18 cellular contexts compared by ENCODE assay signal in the genomic region with DNA sequence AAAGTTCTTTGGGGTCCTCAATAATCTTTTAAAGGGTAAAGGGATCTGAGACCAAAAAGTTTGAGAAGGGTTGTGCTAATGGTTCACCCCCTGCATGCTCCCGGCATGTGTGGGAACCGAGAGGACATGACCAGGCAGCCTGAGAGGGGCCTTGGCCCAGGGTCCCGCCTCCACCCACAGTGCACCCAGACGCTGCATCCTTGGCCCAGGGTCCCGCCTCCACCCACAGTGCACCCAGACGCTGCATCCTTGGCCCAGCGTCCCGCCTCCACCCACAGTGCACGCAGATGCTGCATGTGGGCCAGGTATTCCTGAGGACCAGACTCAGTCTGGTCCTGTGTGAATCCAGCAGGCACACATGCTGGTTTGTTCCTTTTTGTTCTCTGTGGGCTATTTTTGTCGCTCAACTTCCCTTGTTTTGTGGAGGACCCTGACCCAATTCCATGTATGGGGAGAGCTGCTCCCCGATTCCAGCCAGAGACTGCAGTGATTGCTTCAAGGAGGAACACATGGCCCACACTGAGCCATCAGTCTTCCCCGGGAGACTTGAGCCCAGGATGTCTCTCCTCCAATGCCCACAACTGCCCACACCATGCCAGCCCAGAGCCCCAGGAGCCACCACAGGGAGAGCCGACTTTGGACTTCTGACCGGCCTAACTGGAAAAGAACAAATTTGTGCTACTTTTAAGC. TPM values are rescaled to one million over a fixed set of nuclear protein-coding genes. Genes with fewer than 3 reads are reported as not detected.
DNase-seq lines count a peak whose midpoint lies in the region; ATAC-seq and TF ChIP-seq lines count a peak whose summit lies in the region.
"Had no signal": no experiment of that assay in that cellular context is flagged by ENCODE, and none has a peak within 500 bp of the region (broad histone marks: within the 10 kb centered on the region; RNA-seq: fewer than 3 reads in every experiment).

No MANE protein-coding gene starts in this region.

- ATAC-seq in Right ventricle myocardium superior (ENCODE audit: poor library complexity) (no peak), RWPE2 (ENCODE audit: low read depth) (no peak), aorta (ENCODE audit: low FRiP score) (no peak)

- H3K36me3 ChIP-seq in left ventricle myocardium inferior (peaks cover 18% of the 10 kb centered on the region), RWPE2 (ENCODE audit: low read depth) (0 out of 2 replicates have a peak, but pooled peaks cover 3% of the 10 kb centered on the region), aorta (ENCODE audit: control insufficient read depth in 1 of 2, insufficient read depth in 2 of 2, low read length in 1 of 2) (peaks cover 0 to 2% of the 10 kb centered on the region in 2 donors)
- H3K36me3 ChIP-seq: Peyer's patch had no signal

- DNase-seq in Right ventricle myocardium superior: peak; percentile 24
- DNase-seq in left ventricle myocardium inferior: no peak
- peak; percentile 42 for DNase-seq in RWPE2 (ENCODE audit: low spot score)
- DNase-seq in neural crest cell (ENCODE audit: low read depth, low spot score): no peak
- DNase-seq in aorta: peak; percentile 42 to 54
- DNase-seq in middle frontal gyrus (ENCODE audit: extremely low spot score, low spot score): no peak
- no peak for DNase-seq in osteocyte (ENCODE audit: extremely low spot score, unreplicated experiment)
- DNase-seq: EL, GF-D8, IMR-90, NCI-H1417, NCI-H1694 treated with DMSO at 0.1 percent for 48 hours, NCI-H446, NCI-H526, Peyer's patch, SHP77 had no signal

- H3K27me3 ChIP-seq in left ventricle myocardium inferior (ENCODE audit: low read depth) (no peaks in the 10 kb centered on the region), RWPE2 (ENCODE audit: insufficient read depth, poor library complexity, severe bottlenecking) (no peaks in the 10 kb centered on the region), aorta (ENCODE audit: control insufficient read depth in 1 of 2, insufficient read depth in 2 of 2, low read length in 1 of 2) (no peaks in the 10 kb centered on the region)
- H3K27me3 ChIP-seq: Peyer's patch had no signal

- H3K9me3 ChIP-seq in left ventricle myocardium inferior (replicated peaks) (no peaks in the 10 kb centered on the region), RWPE2 (ENCODE audit: severe bottlenecking) (no peaks in the 10 kb centered on the region), aorta (ENCODE audit: control insufficient read depth, low read length) (no peaks in the 10 kb centered on the region)
- H3K9me3 ChIP-seq: Peyer's patch had no signal

- H3K27ac ChIP-seq in left ventricle myocardium inferior (replicated peaks) (no peak overlapping the region), RWPE2 (ENCODE audit: poor library complexity, severe bottlenecking) (no peak overlapping the region), aorta (ENCODE audit: low read depth in 1 of 2, low read length in 2 of 2) (no peak overlapping the region)
- H3K27ac ChIP-seq: KMS-11, Peyer's patch had no signal

- H3K27ac Mint-ChIP-seq in neural crest cell (ENCODE audit: unreplicated experiment): no peak overlapping the region
- H3K27ac Mint-ChIP-seq in osteocyte (ENCODE audit: unreplicated experiment): no peak overlapping the region

- H3K27me3 Mint-ChIP-seq in neural crest cell (ENCODE audit: low read depth): peaks cover 10% of the 10 kb centered on the region
- H3K27me3 Mint-ChIP-seq in osteocyte (ENCODE audit: unreplicated experiment): no peaks in the 10 kb centered on the region

- WGBS in aorta, 2 donors: 93 to 95% methylated on average over 14 of the region's 14 CpGs

- TF ChIP-seq CTCF in left ventricle myocardium inferior (IDR thresholded peaks at IDR 0.05; ENCODE audit: borderline replicate concordance) (no peak), RWPE2 (IDR thresholded peaks at IDR 0.05; ENCODE audit: poor library complexity, severe bottlenecking) (no peak), neural crest cell (conservative IDR thresholded peaks at IDR 0.05) (no peak), osteocyte (IDR thresholded peaks at IDR 0.05) (no peak)

- H3K36me3 Mint-ChIP-seq in neural crest cell (ENCODE audit: low read depth): no peaks in the 10 kb centered on the region
- H3K36me3 Mint-ChIP-seq in osteocyte (ENCODE audit: unreplicated experiment): no peaks in the 10 kb centered on the region

- H3K4me1 Mint-ChIP-seq in neural crest cell (peaks cover 27% of the 10 kb centered on the region), osteocyte (ENCODE audit: unreplicated experiment) (peaks cover 15% of the 10 kb centered on the region)

- intact Hi-C loops in Right ventricle myocardium superior (cut with DNase I): no loop called here
- intact Hi-C loops in left ventricle myocardium inferior (cut with micrococcal nuclease): no loop called here
- intact Hi-C loops in aorta (cut with DNase I): loop anchor here in 1 of 2 donors (10.0 kb wide), 1 partner anchor 484 kb away; no protein-coding TSS in a partner anchor

- H3K4me3 Mint-ChIP-seq in neural crest cell (peak overlapping the region; percentile 56), osteocyte (ENCODE audit: unreplicated experiment) (no peak overlapping the region)
- H3K4me3 Mint-ChIP-seq: CD14-positive monocyte had no signal

- no peaks in the 10 kb centered on the region for H3K9me3 Mint-ChIP-seq in neural crest cell
- no peaks in the 10 kb centered on the region for H3K9me3 Mint-ChIP-seq in osteocyte (ENCODE audit: unreplicated experiment)

- H3K4me3 ChIP-seq in left ventricle myocardium inferior (no peak overlapping the region), RWPE2 (ENCODE audit: severe bottlenecking) (no peak overlapping the region), aorta (ENCODE audit: low read length in 2 of 2) (no peak overlapping the region)
- H3K4me3 ChIP-seq: Peyer's patch had no signal

- peaks cover 36% of the 10 kb centered on the region for H3K4me1 ChIP-seq in left ventricle myocardium inferior
- H3K4me1 ChIP-seq in RWPE2 (ENCODE audit: insufficient read depth, poor library complexity, severe bottlenecking): peaks cover 3% of the 10 kb centered on the region
- H3K4me1 ChIP-seq in aorta (ENCODE audit: control insufficient read depth in 1 of 2, insufficient read depth in 2 of 2, low read length in 2 of 2): no peaks in the 10 kb centered on the region

RNA-seq across cellular contexts. Expression of gene NPHP4, which starts 3.5 kb away (rescaled TPM):
- total RNA-seq in Right ventricle myocardium superior: 4.3 TPM
- total RNA-seq in left ventricle myocardium inferior: 3.7 TPM
- 31.9 and 33.2 TPM in 2 replicates for total RNA-seq in neural crest cell
- 10 to 100 TPM in 1 of 2 donors, 1 to 10 TPM in 1; 7.8 to 15.1 TPM for total RNA-seq in aorta
- polyA plus RNA-seq in aorta: 1 to 10 TPM; 2.4 to 4.8 TPM
- total RNA-seq in osteocyte: 11.1 and 12.8 TPM in 2 replicates

RNA-seq across cellular contexts. Expression of gene KCNAB2, which starts 56.9 kb away (rescaled TPM):
- total RNA-seq in Right ventricle myocardium superior: 21.2 TPM
- total RNA-seq in left ventricle myocardium inferior: 31.0 TPM
- total RNA-seq in neural crest cell: 8.3 and 9.0 TPM in 2 replicates
- total RNA-seq in aorta: 10 to 100 TPM; 17.1 to 36.2 TPM
- 1 to 10 TPM; 5.5 to 6.6 TPM for polyA plus RNA-seq in aorta
- total RNA-seq in osteocyte: 9.3 and 10.4 TPM in 2 replicates

Comparison
In these comparisons a context has a peak if more than half of its experiments do, and no peak if none do; other contexts are left out.
1. DNase-seq: peak in Right ventricle myocardium superior (single experiment), RWPE2 (single experiment) and aorta (2 of 2); none in left ventricle myocardium inferior (single experiment), neural crest cell (single experiment), middle frontal gyrus (single experiment) and osteocyte (single experiment).